8 cellular contexts compared by ENCODE assay signal in the genomic region with DNA sequence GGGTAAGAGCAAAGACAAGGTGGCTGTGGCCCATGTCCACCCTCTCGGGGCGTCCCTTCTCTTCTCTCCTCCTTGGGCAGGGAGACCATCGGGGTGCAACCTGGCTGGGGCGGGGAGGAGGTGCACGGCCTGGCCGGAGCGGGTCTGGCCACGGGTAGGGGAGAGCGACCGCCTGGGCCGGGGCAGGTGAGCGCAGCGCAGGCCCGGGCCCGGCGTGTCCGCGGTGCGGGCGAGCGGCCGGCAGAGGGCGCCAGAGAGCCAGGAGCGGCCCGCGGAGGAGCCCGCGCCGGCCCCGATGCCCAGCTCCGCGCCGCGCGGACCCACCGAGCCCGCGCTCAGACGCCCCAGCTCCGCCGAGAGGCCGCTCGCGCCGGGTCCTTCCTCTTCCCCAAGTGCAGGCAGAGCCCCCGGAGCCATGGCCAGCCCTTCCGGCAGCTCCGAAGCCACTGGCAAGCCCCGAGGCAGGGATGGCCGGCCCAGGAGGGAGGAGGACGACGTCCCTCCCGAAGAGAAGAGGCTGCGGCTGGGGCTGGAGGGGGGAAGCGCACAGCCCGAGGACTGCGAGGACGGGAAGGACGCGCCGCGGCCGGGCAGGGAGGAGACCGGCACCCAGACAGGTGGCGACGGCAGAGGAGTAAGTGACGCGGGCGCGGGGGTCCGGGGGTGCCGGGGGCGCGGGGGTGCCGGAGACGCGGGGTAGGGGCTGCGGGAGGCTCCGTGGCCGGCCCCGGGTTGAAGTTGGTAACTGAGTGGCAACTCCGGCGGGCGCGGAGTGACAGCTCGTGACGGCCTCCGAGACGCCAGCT.
DNase-seq lines count a peak whose midpoint lies in the region; ATAC-seq and TF ChIP-seq lines count a peak whose summit lies in the region.
"Not testable (repeated sequence)": the region's sequence is repeated elsewhere in the genome, so short reads cannot be mapped to it uniquely, and the experiment has no call there.

No MANE protein-coding gene starts in this region.

- POLR2A ChIA-PET in HEK293T (lab: Yijun Ruan, JAX); PC-3 (lab: Charles Lee; ENCODE audit: unreplicated experiment); MCF 10A (lab: Yijun Ruan, JAX): not testable (repeated sequence)

- not testable (repeated sequence) for H3K9me3 ChIP-seq in PC-3 (ENCODE audit: low read length)

- not testable (repeated sequence) for H3K36me3 Mint-ChIP-seq in MCF 10A (ENCODE audit: insufficient read depth, unreplicated experiment); osteocyte (ENCODE audit: unreplicated experiment)

- not testable (repeated sequence) for H3K27me3 Mint-ChIP-seq in MCF 10A (ENCODE audit: insufficient read depth, unreplicated experiment); osteocyte (ENCODE audit: unreplicated experiment)

- DNase-seq in CD1c-positive myeloid dendritic cell (ENCODE audit: extremely low spot score): peak; percentile 36
- peak; percentile 63 for DNase-seq in HEK293T (ENCODE audit: extremely low spot score)
- DNase-seq in PC-3: peak; percentile 8
- DNase-seq in activated CD8-positive, alpha-beta memory T cell treated with anti-CD3 and anti-CD28 coated beads for 24 hours: peak; percentile 84
- DNase-seq in MCF 10A (ENCODE audit: unreplicated experiment): not testable (repeated sequence)
- peak; percentile 71 for DNase-seq in left ventricle myocardium superior
- peak; percentile 88 for DNase-seq in osteocyte (ENCODE audit: extremely low spot score, unreplicated experiment)
- DNase-seq in stimulated activated CD8-positive, alpha-beta memory T cell treated with anti-CD3 and anti-CD28 coated beads, Interleukin-4, amount 100 ng/mL, for 48 hours: peak; percentile 77

- H3K4me3 ChIP-seq in PC-3 (ENCODE audit: low read length): not testable (repeated sequence)

- BruUV-seq in PC-3 (replicated peaks; lab: Mats Ljungman, UMichigan); MCF 10A (replicated peaks; lab: Mats Ljungman, UMichigan): not testable (repeated sequence)

- not testable (repeated sequence) for H3K79me2 ChIP-seq in PC-3 (ENCODE audit: low read length)

- not testable (repeated sequence) for H3K27me3 ChIP-seq in PC-3 (ENCODE audit: low read length)

- H3K4me1 Mint-ChIP-seq in MCF 10A (ENCODE audit: insufficient read depth, unreplicated experiment); osteocyte (ENCODE audit: unreplicated experiment): not testable (repeated sequence)

- H3K9me2 ChIP-seq in PC-3 (replicated peaks; ENCODE audit: low read length): not testable (repeated sequence)

- H3K27ac Mint-ChIP-seq in MCF 10A (ENCODE audit: low read depth, unreplicated experiment); osteocyte (ENCODE audit: unreplicated experiment): not testable (repeated sequence)

- not testable (repeated sequence) for ATAC-seq in PC-3, left ventricle myocardium superior

- H3K9me3 Mint-ChIP-seq in MCF 10A (ENCODE audit: unreplicated experiment); osteocyte (ENCODE audit: unreplicated experiment): not testable (repeated sequence)

- H3K4me1 ChIP-seq in PC-3 (ENCODE audit: insufficient read depth, low read length): not testable (repeated sequence)

- not testable (repeated sequence) for H3K4me2 ChIP-seq in PC-3 (ENCODE audit: low read length)

- intact Hi-C loops in PC-3 (cut with micrococcal nuclease); left ventricle myocardium superior (cut with micrococcal nuclease): not testable (repeated sequence)
- intact Hi-C loops in MCF 10A (cut with micrococcal nuclease): loop anchor here (2.0 kb wide), 1 partner anchor 1403 kb away; no protein-coding TSS in a partner anchor

- CTCF ChIA-PET in HEK293T (lab: Yijun Ruan, JAX); PC-3 (lab: Charles Lee); MCF 10A (lab: Yijun Ruan, JAX): not testable (repeated sequence)

- TF ChIP-seq CTCF in PC-3 (conservative IDR thresholded peaks at IDR 0.05; ENCODE audit: low read depth, low read length) (peak; percentile 21; the same call in 1 of the 2 replicates), MCF 10A (IDR thresholded peaks at IDR 0.05; ENCODE audit: unreplicated experiment) (peak; percentile 24), osteocyte (IDR thresholded peaks at IDR 0.05) (peak; percentile 54)

- H3K9ac ChIP-seq in PC-3 (ENCODE audit: low read length): not testable (repeated sequence)

- H3K36me3 ChIP-seq in PC-3 (ENCODE audit: low read depth, low read length): not testable (repeated sequence)

- not testable (repeated sequence) for H3K4me3 Mint-ChIP-seq in MCF 10A (ENCODE audit: unreplicated experiment); osteocyte (ENCODE audit: unreplicated experiment)

- H3K27ac ChIP-seq in PC-3 (ENCODE audit: low read length): not testable (repeated sequence)

- H3F3A ChIP-seq in PC-3 (ENCODE audit: low read length, unreplicated experiment): not testable (repeated sequence)

- not testable (repeated sequence) for H2AFZ ChIP-seq in PC-3 (ENCODE audit: low read length)

- H4K20me1 ChIP-seq in PC-3 (ENCODE audit: low read length): not testable (repeated sequence)
